Comparison of ENCODE assay signal across 19 cellular contexts in genomic region chr16:58582971-58583765, GRCh38. TPM values are rescaled to one million over a fixed set of nuclear protein-coding genes. Genes with fewer than 3 reads are reported as not detected.
DNase-seq lines count a peak whose midpoint lies in the region; ATAC-seq, FAIRE-seq and TF ChIP-seq lines count a peak whose summit lies in the region.
"Had no signal": no experiment of that assay in that cellular context is flagged by ENCODE, and none has a peak within 500 bp of the region (broad histone marks: within the 10 kb centered on the region; RNA-seq: fewer than 3 reads in every experiment).

No MANE protein-coding gene starts in this region.

- TF ChIP-seq CTCF in astrocyte (IDR thresholded peaks at IDR 0.05; ENCODE audit: insufficient read depth, low read depth, low read length) (no peak), HepG2 (CRISPR knock-in tag; IDR thresholded peaks at IDR 0.05) (no peak), GM13976 (IDR thresholded peaks at IDR 0.05; ENCODE audit: borderline replicate concordance, control extremely low read depth, extremely low read depth, insufficient read depth, missing control alignments) (no peak)

- DNase-seq in H54 (ENCODE audit: insufficient read length, low spot score) = no peak
- peak; percentile 15 for DNase-seq in KBM-7
- peak; percentile 10 for DNase-seq in astrocyte (ENCODE audit: low read depth)
- DNase-seq in HepG2 (ENCODE audit: low spot score) = no peak
- DNase-seq in GM13976 (ENCODE audit: low spot score) = no peak
- no peak for DNase-seq in HuH-7 (ENCODE audit: low spot score)
- DNase-seq: activated CD4-positive, CD25-positive, alpha-beta regulatory T cell; activated naive CD4-positive, alpha-beta T cell treated with anti-CD3 and anti-CD28 coated beads, Interleukin-2, amount 10 ng/mL, durations not matched to agents 7 days and 5 days; effector memory CD8-positive, alpha-beta T cell; hypothalamus; KG1; NCI-H1436; ovary; SW 1271 had no signal

- no peaks in the 10 kb centered on the region for H3K27me3 Mint-ChIP-seq in astrocyte (ENCODE audit: low read depth, unreplicated experiment)
- H3K27me3 Mint-ChIP-seq: activated naive CD4-positive, alpha-beta T cell treated with anti-CD3 and anti-CD28 coated beads, Interleukin-2, amount 10 ng/mL, durations not matched to agents 7 days and 5 days; effector memory CD8-positive, alpha-beta T cell had no signal

- no peak overlapping the region for H3K9ac ChIP-seq in astrocyte (ENCODE audit: low read length)
- no peak overlapping the region for H3K9ac ChIP-seq in HepG2 (ENCODE audit: insufficient read depth, low read depth, low read length)
- H3K9ac ChIP-seq: BLaER1 had no signal

- whole genome bisulfite sequencing in HepG2 (ENCODE audit: low lambda C conversion rate) = 88% methylated on average over 8 of the region's 8 CpGs

- H3K36me3 Mint-ChIP-seq in astrocyte (ENCODE audit: low read depth, unreplicated experiment) = peaks cover 35% of the 10 kb centered on the region

- TF ChIP-seq EP300 in HepG2 (IDR thresholded peaks at IDR 0.05; ENCODE audit: low read depth in 2 of 2, low read length in 2 of 2) (no peak), HepG2 (CRISPR knock-in tag; IDR thresholded peaks at IDR 0.05; ENCODE audit: borderline replicate concordance) (no peak)

- H3K4me1 Mint-ChIP-seq in astrocyte (ENCODE audit: low read depth, unreplicated experiment) = no peaks in the 10 kb centered on the region

- no peak overlapping the region for H3K4me3 ChIP-seq in astrocyte (ENCODE audit: insufficient read depth, low read depth, low read length)
- no peak overlapping the region for H3K4me3 ChIP-seq in HepG2 (replicated peaks in 1 of 3; ENCODE audit: insufficient read depth in 1 of 3, low read depth in 2 of 3, low read length in 3 of 3)
- H3K4me3 ChIP-seq: BLaER1, ovary, tibial nerve had no signal

- no peak for TF ChIP-seq RAD21 in HepG2 (CRISPR knock-in tag; IDR thresholded peaks at IDR 0.05)

- peaks cover 73% of the 10 kb centered on the region for H3K36me3 ChIP-seq in astrocyte (ENCODE audit: insufficient read depth, low read length)
- H3K36me3 ChIP-seq in HepG2 (replicated peaks in 1 of 2; ENCODE audit: control insufficient read depth in 1 of 2, insufficient read depth in 2 of 2, low read length in 2 of 2) = peaks cover 40 to 90% of the 10 kb centered on the region in 2 experiments
- H3K36me3 ChIP-seq: ovary had no signal

- no TSS peak for BruUV-seq in HepG2 (replicated peaks; lab: Mats Ljungman, UMichigan)

- FAIRE-seq in H54 (lab: Jason Lieb, UNC) = peak; percentile 11
- FAIRE-seq in astrocyte (lab: Jason Lieb, UNC) = no peak
- no peak for FAIRE-seq in HepG2 (lab: Jason Lieb, UNC)

- in situ Hi-C loops in KBM-7 (cut with MboI; ENCODE audit: low pct_unique_long_range_greater_than_20kb, low sequenced_read_pairs) = no loop called here
- in situ Hi-C loops in HepG2 (cut with HindIII; ENCODE audit: extremely low pct_ligation_motif_present, low pct_unique_long_range_greater_than_20kb) = no loop called here
- in situ Hi-C loops in GM13976 (cut with MboI; ENCODE audit: low sequenced_read_pairs, unreplicated experiment) = no loop called here

- H2AFZ ChIP-seq in astrocyte (ENCODE audit: low read depth, low read length) (no peak overlapping the region), HepG2 (ENCODE audit: low read length) (no peak overlapping the region)

- H3K27ac Mint-ChIP-seq in astrocyte (ENCODE audit: unreplicated experiment) = no peak overlapping the region
- H3K27ac Mint-ChIP-seq: activated naive CD4-positive, alpha-beta T cell treated with anti-CD3 and anti-CD28 coated beads, Interleukin-2, amount 10 ng/mL, durations not matched to agents 7 days and 5 days had no signal

- H3K4me2 ChIP-seq in astrocyte (ENCODE audit: low read length) = no peak overlapping the region
- no peak overlapping the region for H3K4me2 ChIP-seq in HepG2 (ENCODE audit: low read depth, low read length)
- H3K4me2 ChIP-seq: BLaER1 had no signal

- H3K4me1 ChIP-seq in astrocyte (ENCODE audit: insufficient read depth, low read length) (peaks cover 3% of the 10 kb centered on the region), HepG2 (ENCODE audit: insufficient read depth, low read length) (peaks cover 18% of the 10 kb centered on the region)
- H3K4me1 ChIP-seq: BLaER1, tibial nerve had no signal

- peaks cover 8% of the 10 kb centered on the region for H3K79me2 ChIP-seq in astrocyte (ENCODE audit: insufficient read depth, low read length)
- no peaks in the 10 kb centered on the region for H3K79me2 ChIP-seq in HepG2 (ENCODE audit: insufficient read depth, low read length)

- H3K9me3 ChIP-seq in astrocyte (ENCODE audit: insufficient read depth, low read depth, low read length) (no peaks in the 10 kb centered on the region), HepG2 (ENCODE audit: low read length) (no peaks in the 10 kb centered on the region)
- H3K9me3 ChIP-seq: BLaER1, ovary, tibial nerve had no signal

- H3K9me3 Mint-ChIP-seq in astrocyte (ENCODE audit: unreplicated experiment) = no peaks in the 10 kb centered on the region
- H3K9me3 Mint-ChIP-seq: activated naive CD4-positive, alpha-beta T cell treated with anti-CD3 and anti-CD28 coated beads, Interleukin-2, amount 10 ng/mL, durations not matched to agents 7 days and 5 days; effector memory CD8-positive, alpha-beta T cell had no signal

- POLR2A ChIA-PET in HepG2 (lab: Yijun Ruan, JAX) = no interaction called here

- TF ChIP-seq POLR2A in H54 (IDR thresholded peaks at IDR 0.05; ENCODE audit: low read depth, low read length) = no peak
- TF ChIP-seq POLR2A in HepG2 (IDR thresholded peaks at IDR 0.05; ENCODE audit: insufficient read depth in 1 of 2, low read depth in 2 of 2, low read length in 2 of 2) = no peak

- CTCF ChIA-PET in HepG2 (lab: Yijun Ruan, JAX; ENCODE audit: low intra/inter-chr PET ratio, low total read pairs) = no interaction called here

- H3K27me3 ChIP-seq in astrocyte (ENCODE audit: insufficient read depth, low read length) = no peaks in the 10 kb centered on the region
- H3K27me3 ChIP-seq in HepG2 (ENCODE audit: control insufficient read depth in 1 of 2, insufficient read depth in 2 of 2, low read length in 2 of 2) = no peaks in the 10 kb centered on the region
- H3K27me3 ChIP-seq: BLaER1, ovary, tibial nerve had no signal

- no peak; the same call in 2 of the 3 replicates for ATAC-seq in HepG2
- no peak for ATAC-seq in HG03432 (IDR thresholded peaks at IDR 0.05; ENCODE audit: unreplicated experiment)
- ATAC-seq: effector memory CD8-positive, alpha-beta T cell; HCT116 had no signal

- H3K27ac ChIP-seq in astrocyte (ENCODE audit: low read depth, low read length) = no peak overlapping the region
- H3K27ac ChIP-seq in HepG2 (ENCODE audit: extremely low read length, insufficient read depth, low read length) = no peak overlapping the region
- H3K27ac ChIP-seq: BLaER1, ovary, RWPE1, tibial nerve had no signal

- intact Hi-C loops in HepG2 (cut with micrococcal nuclease; ENCODE audit: unreplicated experiment) = loop anchor here (5.0 kb wide), 1 partner anchor 36 kb away; no protein-coding TSS in a partner anchor

- peaks cover 19% of the 10 kb centered on the region for H4K20me1 ChIP-seq in astrocyte (ENCODE audit: insufficient read depth, low read length)
- H4K20me1 ChIP-seq in HepG2 (ENCODE audit: insufficient read depth, low read length) = no peaks in the 10 kb centered on the region

- no peak overlapping the region for H3K4me3 Mint-ChIP-seq in astrocyte (ENCODE audit: unreplicated experiment)
- H3K4me3 Mint-ChIP-seq: activated naive CD4-positive, alpha-beta T cell treated with anti-CD3 and anti-CD28 coated beads, Interleukin-2, amount 10 ng/mL, durations not matched to agents 7 days and 5 days; effector memory CD8-positive, alpha-beta T cell had no signal

TF ChIP-seq in HepG2, 621 proteins besides CTCF, POLR2A, EP300 and RAD21:
- TF ChIP-seq RBM22 (optimal IDR thresholded peaks at IDR 0.05; ENCODE audit: low read length) = peak; percentile 35
- TF ChIP-seq CEBPG (CRISPR knock-in tag; IDR thresholded peaks at IDR 0.05) = peak; percentile 37; the same call in 1 of the 2 replicates
- peak; percentile 88 for TF ChIP-seq CEBPB (IDR thresholded peaks at IDR 0.05; ENCODE audit: borderline replicate concordance, low read depth, low read length)
- no peak for TF ChIP-seq TAF15 (IDR thresholded peaks at IDR 0.05; ENCODE audit: low read depth, low read length, poor library complexity, severe bottlenecking)

RNA-seq across cellular contexts. Expression of gene CNOT1, which starts 46.5 kb away (rescaled TPM):
- 181 and 212 TPM in 2 replicates for total RNA-seq in astrocyte
- total RNA-seq in HepG2 (2016; rRNA removed; fragmentation: Illumina TruSeq; extraction: Trizol) = 188 and 399 TPM in 2 replicates
- total RNA-seq in HepG2 (2016; cell fraction: cytosol; rRNA removed; fragmentation: Illumina TruSeq; extraction: Trizol; ENCODE audit: low read depth) = 51.8 and 55.4 TPM in 2 replicates
- total RNA-seq in HepG2 (2016; cell fraction: insoluble cytoplasmic fraction; rRNA removed; fragmentation: Illumina TruSeq; extraction: Trizol) = 188 and 419 TPM in 2 replicates
- total RNA-seq in HepG2 (2016; cell fraction: membrane; rRNA removed; fragmentation: Illumina TruSeq; extraction: Trizol) = 139 and 146 TPM in 2 replicates
- 205 and 251 TPM in 2 replicates for total RNA-seq in HepG2 (2016; cell fraction: nucleus; rRNA removed; fragmentation: Illumina TruSeq; extraction: Trizol)
- polyA plus RNA-seq in HepG2 (2011; rRNA removed) = 232 and 248 TPM in 2 replicates
- polyA plus RNA-seq in HepG2 (2011; cell fraction: cytosol; rRNA removed) = 187 and 226 TPM in 2 replicates
- 193 and 225 TPM in 2 replicates for polyA plus RNA-seq in HepG2 (2011; cell fraction: nucleus; rRNA removed)
- polyA plus RNA-seq in HepG2 (2012) = 169 and 183 TPM in 2 replicates
- polyA plus RNA-seq in HepG2 (2016; cell fraction: cytosol; fragmentation: Illumina TruSeq; extraction: Trizol; ENCODE audit: low read depth) = 35.0 and 38.2 TPM in 2 replicates
- 373 and 400 TPM in 2 replicates for polyA plus RNA-seq in HepG2 (2016; cell fraction: insoluble cytoplasmic fraction; fragmentation: Illumina TruSeq; extraction: Trizol; ENCODE audit: low read depth)
- polyA plus RNA-seq in HepG2 (2016; cell fraction: membrane; fragmentation: Illumina TruSeq; extraction: Trizol; ENCODE audit: low read depth) = 61.4 and 81.8 TPM in 2 replicates
- polyA plus RNA-seq in HepG2 (2016; cell fraction: nucleus; fragmentation: Illumina TruSeq; extraction: Trizol; ENCODE audit: insufficient read depth, low read depth) = 268 and 286 TPM in 2 replicates
- 953 and 1,029 TPM in 2 replicates for polyA minus RNA-seq in HepG2 (2011; rRNA and poly(A)+ RNA removed; ENCODE audit: low replicate concordance)
- polyA minus RNA-seq in HepG2 (2011; cell fraction: cytosol; rRNA and poly(A)+ RNA removed) = 281 and 285 TPM in 2 replicates
- 378 and 429 TPM in 2 replicates for polyA minus RNA-seq in HepG2 (2011; cell fraction: nucleus; rRNA and poly(A)+ RNA removed)

Comparison
In these comparisons a context has a peak if more than half of its experiments do, and no peak if none do; other contexts are left out.
1. DNase-seq: peak in KBM-7 (single experiment) and astrocyte (single experiment); none in H54 (single experiment), HepG2 (single experiment), GM13976 (single experiment) and HuH-7 (single experiment).